ENCODE assay signal across 1 cellular context in genomic region chr7:123485187-123485586, GRCh38.
A peak's percentile ranks its signal among the peaks of the same experiment; 100 is the strongest.
TF ChIP-seq lines count a peak whose summit lies in the region.

No MANE protein-coding gene starts in this region.

TF ChIP-seq in K562, 482 proteins besides CTCF, POLR2A, EP300 and RAD21 (continued from another document):
- no peak for TF ChIP-seq ARID3B (CRISPR knock-in tag; IDR thresholded peaks at IDR 0.05; ENCODE audit: borderline replicate concordance)
- TF ChIP-seq CBFA2T2 (conservative IDR thresholded peaks at IDR 0.05), result no peak
- no peak for TF ChIP-seq HNRNPK (IDR thresholded peaks at IDR 0.05; ENCODE audit: low read depth, low read length, poor library complexity, severe bottlenecking)
- TF ChIP-seq ARNT (IDR thresholded peaks at IDR 0.05), result no peak
- TF ChIP-seq RERE (CRISPR knock-in tag; IDR thresholded peaks at IDR 0.05; ENCODE audit: borderline replicate concordance), result no peak
- no peak for TF ChIP-seq E2F3 (CRISPR knock-in tag; IDR thresholded peaks at IDR 0.05)
- no peak for TF ChIP-seq CREB3L1 (IDR thresholded peaks at IDR 0.05; ENCODE audit: borderline replicate concordance, low read depth)
- TF ChIP-seq CSDE1 (IDR thresholded peaks at IDR 0.05), result no peak
- no peak for TF ChIP-seq CBFA2T3 (IDR thresholded peaks at IDR 0.05)
- TF ChIP-seq FOXJ2 (tag; IDR thresholded peaks at IDR 0.05), result peak; percentile 25; the same call in 1 of the 2 replicates
- TF ChIP-seq ZNF12 (CRISPR knock-in tag; IDR thresholded peaks at IDR 0.05), result no peak
- TF ChIP-seq USF2 (CRISPR knock-in tag; IDR thresholded peaks at IDR 0.05), result no peak
- TF ChIP-seq LEF1 (IDR thresholded peaks at IDR 0.05), result no peak
- TF ChIP-seq GTF3C2 (IDR thresholded peaks at IDR 0.05; ENCODE audit: borderline replicate concordance, extremely low read depth, insufficient read length), result no peak
- TF ChIP-seq NFRKB (IDR thresholded peaks at IDR 0.05; ENCODE audit: low read depth), result no peak
- TF ChIP-seq NFYB (IDR thresholded peaks at IDR 0.05; ENCODE audit: extremely low read depth, insufficient read length), result no peak
- TF ChIP-seq VEZF1 (CRISPR knock-in tag; IDR thresholded peaks at IDR 0.05), result peak; percentile 22; the same call in 1 of the 2 replicates
- no peak for TF ChIP-seq BRF1 (IDR thresholded peaks at IDR 0.05; ENCODE audit: borderline replicate concordance, extremely low read depth, insufficient read length)
- no peak for TF ChIP-seq E4F1 (CRISPR knock-in tag; IDR thresholded peaks at IDR 0.05; ENCODE audit: borderline replicate concordance)
- TF ChIP-seq SFPQ (IDR thresholded peaks at IDR 0.05; ENCODE audit: low read depth, low read length), result no peak
- TF ChIP-seq ZNF778 (CRISPR knock-in tag; IDR thresholded peaks at IDR 0.05), result no peak
- no peak for TF ChIP-seq PRMT5 (CRISPR knock-in tag; IDR thresholded peaks at IDR 0.05)
- TF ChIP-seq ATF3 (IDR thresholded peaks at IDR 0.05), result peak; percentile 18; the same call in 1 of the 2 replicates
- TF ChIP-seq ATF3 (CRISPR knock-in tag; conservative IDR thresholded peaks at IDR 0.05), result no peak
TF ChIP-seq in K562: peak in this region for 5.
